ENCODE assay signal across 30 cellular contexts in genomic region chr1:75129660-75130311, GRCh38. TPM values are rescaled to one million over a fixed set of nuclear protein-coding genes. Genes with fewer than 3 reads are reported as not detected.
DNase-seq lines count a peak whose midpoint lies in the region; ATAC-seq lines count a peak whose summit lies in the region.
"Had no signal": no experiment of that assay in that cellular context is flagged by ENCODE, and none has a peak within 500 bp of the region (broad histone marks: within the 10 kb centered on the region; RNA-seq: fewer than 3 reads in every experiment).

No MANE protein-coding gene starts in this region.

- H3K27me3 Mint-ChIP-seq in activated CD8-positive, alpha-beta memory T cell treated with anti-CD3 and anti-CD28 coated beads, Interleukin-2, amount 10 ng/mL, durations not matched to agents 7 days and 5 days = peaks cover 94% of the 10 kb centered on the region
- H3K27me3 Mint-ChIP-seq in stimulated activated naive B cell treated with anti-CD40 and anti-IgM and Interleukin-4, amounts not matched to agents 10 μg/mL and 1 μg/mL and 100 μg/mL, for 72 hours = peaks cover 79 to 92% of the 10 kb centered on the region in 2 donors

- DNase-seq in activated CD8-positive, alpha-beta memory T cell treated with anti-CD3 and anti-CD28 coated beads, Interleukin-2, amount 10 ng/mL, durations not matched to agents 7 days and 5 days = no peak
- no peak for DNase-seq in activated CD8-positive, alpha-beta memory T cell treated with anti-CD3 and anti-CD28 coated beads, Interleukin-2, amount 50 U/mL, for 48 hours
- DNase-seq in mesendoderm (peak; percentile 16), DMS53 treated with DMSO at 0.1 percent for 48 hours (lab: John Stamatoyannopoulos, UW; ENCODE audit: unreplicated experiment) (no peak), Kasumi-1 (lab: John Stamatoyannopoulos, UW) (no peak), cortex of kidney (lab: John Stamatoyannopoulos, UW) (no peak)
- no peak for DNase-seq in stimulated activated naive B cell treated with anti-CD40 and anti-IgM and Interleukin-4, amounts not matched to agents 10 μg/mL and 1 μg/mL and 100 μg/mL, for 72 hours
- DNase-seq: 8988T; activated CD4-positive, alpha-beta T cell treated with anti-CD3 and anti-CD28 coated beads for 48 hours; aorta; DMS53; dorsolateral prefrontal cortex; HCEC 1CT; heart left ventricle; midbrain; NCI-H1105; NCI-H2029 treated with DMSO at 0.1 percent for 48 hours; NCI-H226; RPMI8226; stimulated activated CD8-positive, alpha-beta memory T cell treated with anti-CD3 and anti-CD28 coated beads, Interleukin-4, amount 100 ng/mL, for 48 hours had no signal

- no peak overlapping the region for H2BK15ac ChIP-seq in mesendoderm (replicated peaks; ENCODE audit: low read depth)

- no peak overlapping the region for H2BK120ac ChIP-seq in mesendoderm (ENCODE audit: low read depth, low read length)

- H3K27me3 ChIP-seq in ectodermal cell (ENCODE audit: control insufficient read depth, insufficient read depth, low read length, poor library complexity, severe bottlenecking) = peaks cover 83% of the 10 kb centered on the region
- peaks cover 56% of the 10 kb centered on the region for H3K27me3 ChIP-seq in mesendoderm (ENCODE audit: insufficient read depth, low read length, poor library complexity)

- H3K9me3 ChIP-seq in ectodermal cell (ENCODE audit: control insufficient read depth, low read length) = no peaks in the 10 kb centered on the region
- H3K9me3 ChIP-seq: heart left ventricle, left lung, prostate gland, SK-N-SH had no signal

- peak overlapping the region; percentile 7 for H3K27ac Mint-ChIP-seq in activated CD8-positive, alpha-beta memory T cell treated with anti-CD3 and anti-CD28 coated beads, Interleukin-2, amount 10 ng/mL, durations not matched to agents 7 days and 5 days
- H3K27ac Mint-ChIP-seq in stimulated activated naive B cell treated with anti-CD40 and anti-IgM and Interleukin-4, amounts not matched to agents 10 μg/mL and 1 μg/mL and 100 μg/mL, for 72 hours = peak overlapping the region; percentile 14
- H3K27ac Mint-ChIP-seq: activated naive CD4-positive, alpha-beta T cell treated with anti-CD3 and anti-CD28 coated beads, Interleukin-2, amount 50 U/mL, for 72 hours; natural killer cell treated with Interleukin-12 subunit alpha and Interleukin-12 subunit beta and Interleukin-15 and Interleukin-18, amount 100 ng/mL, for 72 hours had no signal

- H3K4me1 Mint-ChIP-seq in activated CD8-positive, alpha-beta memory T cell treated with anti-CD3 and anti-CD28 coated beads, Interleukin-2, amount 10 ng/mL, durations not matched to agents 7 days and 5 days = peaks cover 5% of the 10 kb centered on the region
- H3K4me1 Mint-ChIP-seq in stimulated activated naive B cell treated with anti-CD40 and anti-IgM and Interleukin-4, amounts not matched to agents 10 μg/mL and 1 μg/mL and 100 μg/mL, for 72 hours = peaks cover 0 to 26% of the 10 kb centered on the region in 2 donors
- H3K4me1 Mint-ChIP-seq: central memory CD8-positive, alpha-beta T cell had no signal

- no peak overlapping the region for H4K8ac ChIP-seq in mesendoderm (ENCODE audit: low read depth, low read length)

- H3K36me3 Mint-ChIP-seq in activated CD8-positive, alpha-beta memory T cell treated with anti-CD3 and anti-CD28 coated beads, Interleukin-2, amount 10 ng/mL, durations not matched to agents 7 days and 5 days = peaks cover 4% of the 10 kb centered on the region
- peaks cover 3 to 6% of the 10 kb centered on the region in 2 donors for H3K36me3 Mint-ChIP-seq in stimulated activated naive B cell treated with anti-CD40 and anti-IgM and Interleukin-4, amounts not matched to agents 10 μg/mL and 1 μg/mL and 100 μg/mL, for 72 hours

- H3K23ac ChIP-seq in mesendoderm (ENCODE audit: low read length) = no peak overlapping the region

- 2 to 4% methylated on average over 28 of the region's 28 CpGs for WGBS in ectodermal cell, 2 experiments
- no CpG with 5 or more reads among the region's 28 CpGs for WGBS in mesendoderm (ENCODE audit: extremely low coverage, insufficient coverage, low lambda C conversion rate)

- H3K27ac ChIP-seq in ectodermal cell (ENCODE audit: insufficient read depth, low read depth, low read length, poor library complexity, severe bottlenecking) = no peak overlapping the region
- H3K27ac ChIP-seq in mesendoderm (ENCODE audit: low read depth, low read length) = no peak overlapping the region
- H3K27ac ChIP-seq: dorsolateral prefrontal cortex, heart left ventricle, HL-60, left lung, prostate gland, upper lobe of left lung had no signal

- peaks cover 5% of the 10 kb centered on the region for H3K9me3 Mint-ChIP-seq in activated CD8-positive, alpha-beta memory T cell treated with anti-CD3 and anti-CD28 coated beads, Interleukin-2, amount 10 ng/mL, durations not matched to agents 7 days and 5 days (ENCODE audit: low read depth)
- H3K9me3 Mint-ChIP-seq in stimulated activated naive B cell treated with anti-CD40 and anti-IgM and Interleukin-4, amounts not matched to agents 10 μg/mL and 1 μg/mL and 100 μg/mL, for 72 hours = peaks cover 4 to 10% of the 10 kb centered on the region in 2 donors

- no peak overlapping the region for H3K9ac ChIP-seq in mesendoderm (ENCODE audit: low read length)
- H3K9ac ChIP-seq: SK-N-SH had no signal

- H3K4me2 ChIP-seq in mesendoderm (ENCODE audit: low read length) = peak overlapping the region; percentile 28
- H3K4me2 ChIP-seq: SK-N-SH had no signal

- H2AK5ac ChIP-seq in mesendoderm (ENCODE audit: low read length) = no peak overlapping the region

- H3K4me3 Mint-ChIP-seq in activated CD8-positive, alpha-beta memory T cell treated with anti-CD3 and anti-CD28 coated beads, Interleukin-2, amount 10 ng/mL, durations not matched to agents 7 days and 5 days = no peak overlapping the region
- no peak overlapping the region for H3K4me3 Mint-ChIP-seq in stimulated activated naive B cell treated with anti-CD40 and anti-IgM and Interleukin-4, amounts not matched to agents 10 μg/mL and 1 μg/mL and 100 μg/mL, for 72 hours
- H3K4me3 Mint-ChIP-seq: central memory CD8-positive, alpha-beta T cell; natural killer cell treated with Interleukin-12 subunit alpha and Interleukin-12 subunit beta and Interleukin-15 and Interleukin-18, amount 100 ng/mL, for 72 hours had no signal

- H3K56ac ChIP-seq in mesendoderm (ENCODE audit: low read length) = no peak overlapping the region

- H3K79me1 ChIP-seq in mesendoderm (ENCODE audit: low read length) = no peaks in the 10 kb centered on the region

- H2BK5ac ChIP-seq in mesendoderm (ENCODE audit: low read length) = no peak overlapping the region

- H3K4me1 ChIP-seq in ectodermal cell (ENCODE audit: control insufficient read depth, insufficient read depth, low read length) (peaks cover 32% of the 10 kb centered on the region), mesendoderm (ENCODE audit: control insufficient read depth, low read depth, low read length) (peaks cover 3% of the 10 kb centered on the region)
- H3K4me1 ChIP-seq: prostate gland had no signal

- ATAC-seq in activated CD8-positive, alpha-beta memory T cell treated with anti-CD3 and anti-CD28 coated beads, Interleukin-2, amount 10 ng/mL, durations not matched to agents 7 days and 5 days = no peak
- no peak for ATAC-seq in stimulated activated naive B cell treated with anti-CD40 and anti-IgM and Interleukin-4, amounts not matched to agents 10 μg/mL and 1 μg/mL and 100 μg/mL, for 72 hours (replicated peaks)
- ATAC-seq: activated naive CD4-positive, alpha-beta T cell treated with anti-CD3 and anti-CD28 coated beads, Interleukin-2, amount 50 U/mL, for 72 hours; heart left ventricle; left lung; natural killer cell treated with Interleukin-12 subunit alpha and Interleukin-12 subunit beta and Interleukin-15 and Interleukin-18, amount 100 ng/mL, for 72 hours had no signal

- H4K5ac ChIP-seq in mesendoderm (ENCODE audit: low read length) = no peak overlapping the region

- CTCF ChIA-PET in activated CD8-positive, alpha-beta memory T cell treated with anti-CD3 and anti-CD28 coated beads, Interleukin-2, amount 10 ng/mL, durations not matched to agents 7 days and 5 days (lab: Charles Lee) = no interaction called here

- H3K4me3 ChIP-seq in ectodermal cell (ENCODE audit: insufficient read depth, low read depth, low read length) = peak overlapping the region; percentile 7
- H3K4me3 ChIP-seq in mesendoderm (ENCODE audit: low read length) = no peak overlapping the region
- H3K4me3 ChIP-seq: dorsolateral prefrontal cortex, heart left ventricle, left lung, prostate gland, upper lobe of left lung had no signal

- H3K4ac ChIP-seq in mesendoderm (ENCODE audit: low read depth, low read length) = no peak overlapping the region

- H3K18ac ChIP-seq in mesendoderm (ENCODE audit: low read length) = no peak overlapping the region

- H3K36me3 ChIP-seq in ectodermal cell (ENCODE audit: control insufficient read depth, insufficient read depth, low read length) (no peaks in the 10 kb centered on the region), mesendoderm (ENCODE audit: control insufficient read depth, insufficient read depth, low read length) (no peaks in the 10 kb centered on the region)
- H3K36me3 ChIP-seq: heart left ventricle, left lung, prostate gland, upper lobe of left lung had no signal

- no peaks in the 10 kb centered on the region for H3K79me2 ChIP-seq in mesendoderm (ENCODE audit: control insufficient read depth, insufficient read depth, low read length)

RNA-seq across cellular contexts. Expression of gene LHX8, which starts 4.4 kb away (rescaled TPM):
- not detected for total RNA-seq in activated CD8-positive, alpha-beta memory T cell treated with anti-CD3 and anti-CD28 coated beads, Interleukin-2, amount 10 ng/mL, durations not matched to agents 7 days and 5 days
- polyA plus RNA-seq in ectodermal cell (2013, experiment 1 of 4) = not detected
- polyA plus RNA-seq in ectodermal cell (2013, experiment 2 of 4) = 0.11 TPM
- not detected for polyA plus RNA-seq in ectodermal cell (2013, experiment 3 of 4)
- polyA plus RNA-seq in ectodermal cell (2013, experiment 4 of 4) = not detected
- polyA plus RNA-seq in mesendoderm (2013, experiment 1 of 2) = 0.04 TPM
- polyA plus RNA-seq in mesendoderm (2013, experiment 2 of 2) = 0.11 TPM
- total RNA-seq: activated naive CD4-positive, alpha-beta T cell treated with anti-CD3 and anti-CD28 coated beads, Interleukin-2, amount 50 U/mL, for 72 hours; aorta; heart left ventricle; left lung; natural killer cell treated with Interleukin-12 subunit alpha and Interleukin-12 subunit beta and Interleukin-15 and Interleukin-18, amount 100 ng/mL, for 72 hours; T-helper 2 cell treated with Interferon-gamma antibody and Interleukin-4, amounts not matched to agents 100 ng/mL and 5 ng/mL, for 36 hours; upper lobe of left lung had no signal
- polyA plus RNA-seq: aorta, heart left ventricle had no signal
